In the genomic region with DNA sequence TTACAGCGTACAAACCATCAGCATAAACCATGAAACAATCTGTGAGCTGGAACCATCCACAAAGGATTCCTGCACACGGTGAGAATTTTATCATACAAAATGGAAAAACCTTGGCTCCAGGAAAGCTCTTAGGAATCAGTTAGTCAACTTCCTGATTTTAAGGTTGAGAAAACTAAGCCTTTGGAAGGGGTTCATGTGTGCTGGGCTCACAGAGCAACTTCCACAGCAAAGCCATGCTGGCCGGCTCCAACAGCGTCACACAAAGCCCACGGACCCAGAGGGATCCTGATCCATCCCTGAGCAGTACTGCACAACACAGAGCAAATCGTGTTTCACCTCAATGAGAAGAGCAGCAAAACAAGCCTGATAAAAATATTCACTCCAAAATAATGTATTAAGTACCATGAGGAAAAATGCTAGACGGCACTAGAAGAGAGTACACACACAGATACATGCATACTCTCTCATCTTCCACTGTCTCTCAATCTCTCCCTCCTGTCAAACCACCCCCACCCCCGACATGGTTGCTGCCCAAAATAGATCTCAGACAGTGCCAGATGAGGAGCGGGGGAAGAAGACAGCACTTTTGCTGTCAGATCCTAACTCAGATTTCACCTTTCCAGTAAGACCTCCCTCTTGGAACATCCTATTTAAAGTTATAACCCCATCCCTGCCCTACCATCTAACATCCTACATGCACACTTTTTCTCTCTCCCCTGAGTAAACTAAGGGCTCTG, we compare ENCODE assay signal across 16 cellular contexts.
"Had no signal": no experiment of that assay in that cellular context is flagged by ENCODE, and none has a peak within 500 bp of the region (broad histone marks: within the 10 kb centered on the region; RNA-seq: fewer than 3 reads in every experiment).

No MANE protein-coding gene starts in this region.

- H3K4me1 ChIP-seq: lower lobe of right lung, thyroid gland had no signal

- ATAC-seq: activated T-helper 17 cell treated with anti-CD3 and anti-CD28 coated beads, Interleukin-2, amount 50 U/mL, for 72 hours; lower lobe of right lung; stimulated activated naive B cell treated with anti-CD40 and anti-IgM and Interleukin-4, amounts not matched to agents 10 μg/mL and 1 μg/mL and 100 μg/mL, for 72 hours had no signal

- H3K4me3 Mint-ChIP-seq: activated T-helper 17 cell treated with anti-CD3 and anti-CD28 coated beads, Interleukin-2, amount 50 U/mL, for 72 hours; stimulated activated naive B cell treated with anti-CD40 and anti-IgM and Interleukin-4, amounts not matched to agents 10 μg/mL and 1 μg/mL and 100 μg/mL, for 72 hours had no signal

- H3K27me3 ChIP-seq: esophagus muscularis mucosa, ovary, thyroid gland, vagina had no signal

- H3K27ac ChIP-seq: esophagus muscularis mucosa, lower lobe of right lung, ovary, thyroid gland, vagina had no signal

- DNase-seq: activated CD4-positive, alpha-beta T cell treated with anti-CD3 and anti-CD28 coated beads, Interleukin-2, amount 50 U/mL, for 4 hours; activated CD4-positive, CD25-positive, alpha-beta regulatory T cell treated with anti-CD3 and anti-CD28 coated beads, Interleukin-2, amount 50 U/mL, for 72 hours; activated naive CD4-positive, alpha-beta T cell treated with anti-CD3 and anti-CD28 coated beads, Interleukin-2, amount 50 U/mL, for 16 hours; kidney glomerular epithelial cell; lower lobe of right lung; ovary; stimulated activated CD4-positive, alpha-beta T cell treated with anti-CD3 and anti-CD28 coated beads, Interleukin-15, amount 100 ng/mL, for 24 hours; stimulated activated CD4-positive, alpha-beta T cell treated with anti-CD3 and anti-CD28 coated beads, Interleukin-4, amount 100 ng/mL, for 1 hour; stimulated activated naive B cell treated with anti-CD40 and anti-IgM and Interleukin-4, amounts not matched to agents 10 μg/mL and 1 μg/mL and 100 μg/mL, for 72 hours; T-helper 1 cell; T1000; thyroid gland had no signal

- H3K4me1 Mint-ChIP-seq: stimulated activated naive B cell treated with anti-CD40 and anti-IgM and Interleukin-4, amounts not matched to agents 10 μg/mL and 1 μg/mL and 100 μg/mL, for 72 hours had no signal

- H3K9me3 ChIP-seq: lower lobe of right lung, ovary, thyroid gland, vagina had no signal

- H3K4me3 ChIP-seq: esophagus muscularis mucosa, lower lobe of right lung, ovary, thyroid gland, vagina had no signal

- H3K36me3 Mint-ChIP-seq: stimulated activated naive B cell treated with anti-CD40 and anti-IgM and Interleukin-4, amounts not matched to agents 10 μg/mL and 1 μg/mL and 100 μg/mL, for 72 hours had no signal

- FAIRE-seq: colon had no signal

- H3K27me3 Mint-ChIP-seq: activated T-helper 17 cell treated with anti-CD3 and anti-CD28 coated beads, Interleukin-2, amount 50 U/mL, for 72 hours; stimulated activated naive B cell treated with anti-CD40 and anti-IgM and Interleukin-4, amounts not matched to agents 10 μg/mL and 1 μg/mL and 100 μg/mL, for 72 hours had no signal

- H3K36me3 ChIP-seq: esophagus muscularis mucosa, lower lobe of right lung, ovary, thyroid gland, vagina had no signal

- H3K9me3 Mint-ChIP-seq: activated T-helper 17 cell treated with anti-CD3 and anti-CD28 coated beads, Interleukin-2, amount 50 U/mL, for 72 hours; stimulated activated naive B cell treated with anti-CD40 and anti-IgM and Interleukin-4, amounts not matched to agents 10 μg/mL and 1 μg/mL and 100 μg/mL, for 72 hours had no signal

- H3K27ac Mint-ChIP-seq: activated T-helper 17 cell treated with anti-CD3 and anti-CD28 coated beads, Interleukin-2, amount 50 U/mL, for 72 hours; stimulated activated naive B cell treated with anti-CD40 and anti-IgM and Interleukin-4, amounts not matched to agents 10 μg/mL and 1 μg/mL and 100 μg/mL, for 72 hours had no signal
